1 cellular context compared by ENCODE assay signal in the genomic region with DNA sequence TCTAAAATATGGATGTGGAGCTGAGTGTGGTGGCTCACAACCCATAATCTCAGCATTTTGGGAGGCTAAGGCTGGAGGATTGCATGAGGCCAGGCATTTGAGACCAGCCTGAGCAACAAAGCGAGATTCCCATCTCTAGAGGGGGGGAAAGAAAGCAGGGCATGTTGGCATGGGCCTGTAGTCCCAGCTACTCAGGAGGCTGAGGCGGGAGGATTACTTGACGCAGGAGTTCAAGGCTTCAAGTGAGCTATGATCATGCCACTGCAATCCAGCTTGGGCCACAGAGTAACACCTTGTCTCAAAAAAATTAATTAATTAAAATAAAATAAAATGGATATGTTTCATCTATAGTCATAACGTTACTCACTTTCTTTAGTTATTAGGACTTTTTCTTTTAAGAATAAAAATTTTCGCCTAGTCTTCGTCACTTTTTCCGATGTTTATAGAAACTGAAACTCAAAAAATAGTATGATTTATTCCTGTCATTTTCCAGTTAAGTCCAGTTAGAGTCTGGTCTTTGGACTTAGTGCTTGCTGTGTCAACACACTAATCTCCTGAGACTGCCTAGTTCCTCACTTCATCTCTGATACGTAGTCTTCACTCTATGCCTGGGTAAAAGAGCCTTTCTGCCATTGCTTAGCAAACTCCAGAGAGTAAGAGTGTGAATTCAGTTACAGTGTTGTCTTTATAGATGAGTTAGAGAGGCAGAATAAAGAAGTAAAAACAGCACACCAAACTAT.
TF ChIP-seq lines count a peak whose summit lies in the region.

No MANE protein-coding gene starts in this region.

TF ChIP-seq in A549, 52 proteins besides CTCF, POLR2A, EP300 and RAD21 (continued from another document):
- TF ChIP-seq KDM1A (IDR thresholded peaks at IDR 0.05; ENCODE audit: low read depth) (no peak), HOXB5 (CRISPR knock-in tag; IDR thresholded peaks at IDR 0.05) (no peak), ZC3H11A (IDR thresholded peaks at IDR 0.05) (no peak), CHD2 (IDR thresholded peaks at IDR 0.05; ENCODE audit: low read length, partially characterized antibody) (no peak)
- TF ChIP-seq, protein P1, sequence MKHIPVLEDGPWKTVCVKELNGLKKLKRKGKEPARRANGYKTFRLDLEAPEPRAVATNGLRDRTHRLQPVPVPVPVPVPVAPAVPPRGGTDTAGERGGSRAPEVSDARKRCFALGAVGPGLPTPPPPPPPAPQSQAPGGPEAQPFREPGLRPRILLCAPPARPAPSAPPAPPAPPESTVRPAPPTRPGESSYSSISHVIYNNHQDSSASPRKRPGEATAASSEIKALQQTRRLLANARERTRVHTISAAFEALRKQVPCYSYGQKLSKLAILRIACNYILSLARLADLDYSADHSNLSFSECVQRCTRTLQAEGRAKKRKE (CRISPR knock-in tag; IDR thresholded peaks at IDR 0.05; ENCODE audit: low read depth), result no peak
